In the genomic region with DNA sequence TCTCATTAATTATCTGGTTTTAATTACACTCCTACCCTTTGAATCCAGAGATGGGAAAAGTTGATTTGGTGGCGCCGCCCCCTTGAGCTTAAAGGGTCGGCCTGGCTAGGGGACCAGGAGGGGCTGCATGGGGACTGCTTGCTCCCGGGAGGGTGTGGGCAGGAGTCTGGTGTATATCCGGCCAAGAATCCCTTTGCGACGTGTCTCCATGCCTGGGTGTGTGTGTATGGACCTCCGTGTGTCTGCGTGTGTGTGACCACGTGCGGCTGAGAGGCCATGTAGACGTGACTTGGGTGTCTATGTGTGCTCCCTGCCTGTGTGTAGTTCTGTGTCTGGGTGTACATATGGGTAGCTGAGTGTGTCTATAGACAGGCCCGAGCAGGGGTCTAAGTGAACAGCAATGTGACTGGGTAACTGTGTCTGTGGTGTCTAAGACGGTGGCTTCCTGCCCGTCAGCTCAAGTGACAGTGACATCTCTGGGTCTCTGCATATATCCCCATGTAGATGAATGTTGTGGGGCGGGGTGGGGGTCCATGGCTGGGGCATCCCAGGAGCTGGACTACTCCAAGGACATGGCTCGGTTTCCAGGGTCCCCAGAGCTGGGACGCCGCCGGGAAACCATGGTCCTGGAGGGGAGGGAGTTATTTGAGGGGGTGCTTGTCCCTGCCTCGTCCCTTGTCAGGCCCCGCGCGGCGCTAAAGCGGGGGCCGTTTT, we compare ENCODE assay signal across 24 cellular contexts. TPM values are rescaled to one million over a fixed set of nuclear protein-coding genes. Genes with fewer than 3 reads are reported as not detected.
DNase-seq lines count a peak whose midpoint lies in the region; ATAC-seq and TF ChIP-seq lines count a peak whose summit lies in the region.
"Had no signal": no experiment of that assay in that cellular context is flagged by ENCODE, and none has a peak within 500 bp of the region (broad histone marks: within the 10 kb centered on the region; RNA-seq: fewer than 3 reads in every experiment).

No MANE protein-coding gene starts in this region.

- peaks cover 1% of the 10 kb centered on the region for H3K36me3 Mint-ChIP-seq in activated naive CD4-positive, alpha-beta T cell treated with anti-CD3 and anti-CD28 coated beads, Interleukin-2, amount 10 ng/mL, durations not matched to agents 7 days and 5 days
- H3K36me3 Mint-ChIP-seq in T-helper 17 cell (ENCODE audit: low read depth) (peaks cover 12% of the 10 kb centered on the region), type B pancreatic cell (peaks cover 4% of the 10 kb centered on the region), endothelial cell (ENCODE audit: low read depth, unreplicated experiment) (no peaks in the 10 kb centered on the region)

- peak overlapping the region; percentile 35 for H3K4me3 ChIP-seq in iPS-15b (ENCODE audit: low read depth, low read length)
- H3K4me3 ChIP-seq: thyroid gland had no signal

- no peak for ATAC-seq in T-helper 17 cell
- no peak for ATAC-seq in GM19463 (IDR thresholded peaks at IDR 0.05; ENCODE audit: unreplicated experiment)
- ATAC-seq: HCT116 had no signal

- H3K27ac Mint-ChIP-seq in activated naive CD4-positive, alpha-beta T cell treated with anti-CD3 and anti-CD28 coated beads, Interleukin-2, amount 10 ng/mL, durations not matched to agents 7 days and 5 days = peak overlapping the region; percentile 59
- H3K27ac Mint-ChIP-seq in T-helper 17 cell (peak overlapping the region; percentile 69), type B pancreatic cell (no peak overlapping the region), endothelial cell (ENCODE audit: unreplicated experiment) (no peak overlapping the region)

- no peaks in the 10 kb centered on the region for H3K36me3 ChIP-seq in iPS-15b (ENCODE audit: control insufficient read depth, insufficient read depth, low read length)
- H3K36me3 ChIP-seq: thyroid gland had no signal

- no peaks in the 10 kb centered on the region for H3K9me3 Mint-ChIP-seq in activated naive CD4-positive, alpha-beta T cell treated with anti-CD3 and anti-CD28 coated beads, Interleukin-2, amount 10 ng/mL, durations not matched to agents 7 days and 5 days
- H3K9me3 Mint-ChIP-seq in type B pancreatic cell = no peaks in the 10 kb centered on the region
- no peaks in the 10 kb centered on the region for H3K9me3 Mint-ChIP-seq in endothelial cell (ENCODE audit: unreplicated experiment)

- TF ChIP-seq CTCF in type B pancreatic cell (conservative IDR thresholded peaks at IDR 0.05) (no peak), endothelial cell (IDR thresholded peaks at IDR 0.05; ENCODE audit: unreplicated experiment) (no peak)

- peaks cover 39% of the 10 kb centered on the region for H3K4me1 Mint-ChIP-seq in activated naive CD4-positive, alpha-beta T cell treated with anti-CD3 and anti-CD28 coated beads, Interleukin-2, amount 10 ng/mL, durations not matched to agents 7 days and 5 days
- H3K4me1 Mint-ChIP-seq in T-helper 17 cell (peaks cover 28% of the 10 kb centered on the region), type B pancreatic cell (ENCODE audit: unreplicated experiment) (peaks cover 23% of the 10 kb centered on the region), endothelial cell (ENCODE audit: unreplicated experiment) (peaks cover 12% of the 10 kb centered on the region)

- H3K4me3 Mint-ChIP-seq in activated naive CD4-positive, alpha-beta T cell treated with anti-CD3 and anti-CD28 coated beads, Interleukin-2, amount 10 ng/mL, durations not matched to agents 7 days and 5 days = peak overlapping the region; percentile 14
- H3K4me3 Mint-ChIP-seq in T-helper 17 cell (peak overlapping the region; percentile 72), type B pancreatic cell (peak overlapping the region; percentile 80), endothelial cell (ENCODE audit: unreplicated experiment) (no peak overlapping the region)

- no peak overlapping the region for H3K9ac ChIP-seq in iPS-15b (ENCODE audit: low read depth, low read length)

- no peaks in the 10 kb centered on the region for H3K9me3 ChIP-seq in T-helper 17 cell (ENCODE audit: control insufficient read depth, low read length, poor library complexity, severe bottlenecking)
- H3K9me3 ChIP-seq in iPS-15b (ENCODE audit: control insufficient read depth, insufficient read depth, low read length) = no peaks in the 10 kb centered on the region
- H3K9me3 ChIP-seq: thyroid gland had no signal

- H3K27me3 Mint-ChIP-seq in activated naive CD4-positive, alpha-beta T cell treated with anti-CD3 and anti-CD28 coated beads, Interleukin-2, amount 10 ng/mL, durations not matched to agents 7 days and 5 days = peaks cover 100% of the 10 kb centered on the region
- H3K27me3 Mint-ChIP-seq in T-helper 17 cell (peaks cover 86% of the 10 kb centered on the region), type B pancreatic cell (peaks cover 100% of the 10 kb centered on the region), endothelial cell (ENCODE audit: unreplicated experiment) (peaks cover 50% of the 10 kb centered on the region)

- DNase-seq in activated naive CD4-positive, alpha-beta T cell treated with anti-CD3 and anti-CD28 coated beads, Interleukin-2, amount 10 ng/mL, durations not matched to agents 7 days and 5 days = no peak
- no peak for DNase-seq in activated naive CD4-positive, alpha-beta T cell (lab: John Stamatoyannopoulos, UW)
- DNase-seq in T-helper 17 cell (no peak), type B pancreatic cell (ENCODE audit: extremely low spot score, unreplicated experiment) (no peak), endothelial cell (ENCODE audit: low spot score) (no peak)
- DNase-seq: activated gamma-delta T cell; DND-41; erythroblast; foreskin melanocyte; MV-4-11; NCI-H187 treated with DMSO at 0.1 percent for 48 hours; posterior cingulate gyrus; SIG-M5; stimulated activated CD4-positive, alpha-beta T cell treated with anti-CD3 and anti-CD28 coated beads, Interleukin-1b, Interleukin-23, amount 100 ng/mL, for 48 hours; stimulated activated naive CD4-positive, alpha-beta T cell; thyroid gland had no signal

- H3K27me3 ChIP-seq in iPS-15b (ENCODE audit: control insufficient read depth, insufficient read depth, low read length) = peaks cover 99% of the 10 kb centered on the region

- CTCF ChIA-PET in activated naive CD4-positive, alpha-beta T cell treated with anti-CD3 and anti-CD28 coated beads, Interleukin-2, amount 10 ng/mL, durations not matched to agents 7 days and 5 days (lab: Charles Lee) = interaction anchor here (1.2 to 3.4 kb wide), 3 partner anchors 9 to 76 kb away, joined by 3 to 10 read pairs (median 3); no protein-coding TSS in a partner anchor

- peaks cover 7% of the 10 kb centered on the region for H3K4me1 ChIP-seq in iPS-15b (ENCODE audit: control insufficient read depth, insufficient read depth, low read length)

RNA-seq across cellular contexts. Expression of a gene that starts 10.7 kb away (rescaled TPM):
- not detected for total RNA-seq in T-helper 17 cell
- 4.7 TPM in 1 of 2 replicates, not detected in the other for total RNA-seq in type B pancreatic cell (ENCODE audit: low replicate concordance)
- total RNA-seq in endothelial cell (ENCODE audit: unreplicated experiment) = not detected
- total RNA-seq: activated CD8-positive, alpha-beta memory T cell treated with anti-CD3 and anti-CD28 coated beads for 36 hours; dermis microvascular lymphatic vessel endothelial cell; HT-29; kidney epithelial cell; T-helper 2 cell treated with Interferon-gamma antibody and Interleukin-4, amounts not matched to agents 100 ng/mL and 5 ng/mL, for 36 hours; thyroid gland had no signal

Comparison
In these comparisons a context has a peak if more than half of its experiments do, and no peak if none do; other contexts are left out.
1. H3K27ac Mint-ChIP-seq: peak in activated naive CD4-positive, alpha-beta T cell treated with anti-CD3 and anti-CD28 coated beads, Interleukin-2, amount 10 ng/mL, durations not matched to agents 7 days and 5 days (single experiment) and T-helper 17 cell (single experiment); none in type B pancreatic cell (single experiment) and endothelial cell (single experiment).